9 cellular contexts compared by ENCODE assay signal in genomic region chr15:96336045-96336642, GRCh38. TPM values are rescaled to one million over a fixed set of nuclear protein-coding genes. Genes with fewer than 3 reads are reported as not detected.
DNase-seq lines count a peak whose midpoint lies in the region; ATAC-seq and TF ChIP-seq lines count a peak whose summit lies in the region.
"Had no signal": no experiment of that assay in that cellular context is flagged by ENCODE, and none has a peak within 500 bp of the region (broad histone marks: within the 10 kb centered on the region; RNA-seq: fewer than 3 reads in every experiment).

No MANE protein-coding gene starts in this region.

- H3K4me3 ChIP-seq in HUES6 (ENCODE audit: low read depth, low read length) (peak overlapping the region; percentile 1; the same call in 1 of the 2 replicates), liver (ENCODE audit: low read depth in 1 of 3, low read length in 3 of 3) (peak overlapping the region; percentile 73 to 92 (median 74)), thoracic aorta (peak overlapping the region; percentile 74)

- 4% methylated on average over 9 of the region's 9 CpGs for WGBS in liver

- H3K27ac Mint-ChIP-seq in brain = peak overlapping the region; percentile 87 to 100 (median 98)
- H3K27ac Mint-ChIP-seq in stimulated activated naive B cell treated with anti-CD40 and anti-IgM and Interleukin-4, amounts not matched to agents 10 μg/mL and 1 μg/mL and 100 μg/mL, for 72 hours = no peak overlapping the region

- no peak for TF ChIP-seq RAD21 in liver (IDR thresholded peaks at IDR 0.05)

- H3K9ac ChIP-seq in HUES6 (ENCODE audit: low read length) (no peak overlapping the region), liver (ENCODE audit: low read depth in 1 of 2, low read length in 2 of 2) (peak overlapping the region; percentile 67 to 91)

- TF ChIP-seq CTCF in brain (conservative IDR thresholded peaks at IDR 0.05) = no peak
- TF ChIP-seq CTCF in liver (IDR thresholded peaks at IDR 0.05; ENCODE audit: low read depth, low read length, missing input control) = no peak
- no peak for TF ChIP-seq CTCF in thoracic aorta (IDR thresholded peaks at IDR 0.05)

- H3K4me3 Mint-ChIP-seq in brain = peak overlapping the region; percentile 90 to 97 (median 94)
- no peak overlapping the region for H3K4me3 Mint-ChIP-seq in stimulated activated naive B cell treated with anti-CD40 and anti-IgM and Interleukin-4, amounts not matched to agents 10 μg/mL and 1 μg/mL and 100 μg/mL, for 72 hours

- no peak for DNase-seq in thoracic aorta (ENCODE audit: low spot score)
- DNase-seq in UCSD-AML1 (lab: John Stamatoyannopoulos, UW; ENCODE audit: unreplicated experiment) = no peak
- no peak for DNase-seq in hypothalamus (lab: John Stamatoyannopoulos, UW)
- no peak for DNase-seq in stimulated activated naive B cell treated with anti-CD40 and anti-IgM and Interleukin-4, amounts not matched to agents 10 μg/mL and 1 μg/mL and 100 μg/mL, for 72 hours
- DNase-seq: NCI-H774 had no signal

- no peak overlapping the region for H3K27ac ChIP-seq in HUES6 (ENCODE audit: low read depth, low read length)
- peak overlapping the region; percentile 90 to 94 for H3K27ac ChIP-seq in liver (ENCODE audit: low read depth in 1 of 2, low read length in 2 of 2)
- H3K27ac ChIP-seq in thoracic aorta = peak overlapping the region; percentile 94 to 95

- H3K9me3 Mint-ChIP-seq in brain = peaks cover 0 to 9% (median 0%) of the 10 kb centered on the region in 5 experiments
- H3K9me3 Mint-ChIP-seq in stimulated activated naive B cell treated with anti-CD40 and anti-IgM and Interleukin-4, amounts not matched to agents 10 μg/mL and 1 μg/mL and 100 μg/mL, for 72 hours = peaks cover 0 to 3% of the 10 kb centered on the region in 2 donors

- H3K27me3 ChIP-seq in HUES6 (ENCODE audit: control insufficient read depth, insufficient read depth, low read length) (peaks cover 97% of the 10 kb centered on the region), liver (ENCODE audit: control insufficient read depth in 4 of 4, insufficient read depth in 4 of 4, low read length in 3 of 4) (no peaks in the 10 kb centered on the region), thoracic aorta (replicated peaks; ENCODE audit: insufficient read depth) (no peaks in the 10 kb centered on the region)

- H3K9me3 ChIP-seq in HUES6 (ENCODE audit: control insufficient read depth, insufficient read depth, low read depth, low read length) = no peaks in the 10 kb centered on the region
- H3K9me3 ChIP-seq in liver (ENCODE audit: control insufficient read depth in 4 of 4, low read length in 3 of 4) = no peaks in the 10 kb centered on the region
- no peaks in the 10 kb centered on the region for H3K9me3 ChIP-seq in thoracic aorta

- no peak for ATAC-seq in thoracic aorta (ENCODE audit: insufficient number of reproducible peaks, low FRiP score, low read depth)
- ATAC-seq in HG03025 (IDR thresholded peaks at IDR 0.05; ENCODE audit: low FRiP score, unreplicated experiment) = no peak
- no peak for ATAC-seq in stimulated activated naive B cell treated with anti-CD40 and anti-IgM and Interleukin-4, amounts not matched to agents 10 μg/mL and 1 μg/mL and 100 μg/mL, for 72 hours (replicated peaks)

- peaks cover 51% of the 10 kb centered on the region for H3K27me3 Mint-ChIP-seq in brain
- peaks cover 65 to 78% of the 10 kb centered on the region in 2 donors for H3K27me3 Mint-ChIP-seq in stimulated activated naive B cell treated with anti-CD40 and anti-IgM and Interleukin-4, amounts not matched to agents 10 μg/mL and 1 μg/mL and 100 μg/mL, for 72 hours

- no peaks in the 10 kb centered on the region for H3K36me3 ChIP-seq in HUES6 (ENCODE audit: control insufficient read depth, insufficient read depth, low read length)
- H3K36me3 ChIP-seq in liver (ENCODE audit: control insufficient read depth in 4 of 4, insufficient read depth in 3 of 4, low read depth in 1 of 4, low read length in 3 of 4) = peaks cover 0 to 5% (median 0%) of the 10 kb centered on the region in 4 donors
- peaks cover 6% of the 10 kb centered on the region for H3K36me3 ChIP-seq in thoracic aorta

- H3K4me1 ChIP-seq in HUES6 (ENCODE audit: control insufficient read depth, insufficient read depth, low read length) (peaks cover 63% of the 10 kb centered on the region), liver (ENCODE audit: control insufficient read depth in 4 of 4, insufficient read depth in 4 of 4, low read length in 3 of 4) (peaks cover 3 to 36% (median 28%) of the 10 kb centered on the region in 4 donors), thoracic aorta (ENCODE audit: control insufficient read depth in 1 of 2, low read depth in 2 of 2) (peaks cover 0 to 8% of the 10 kb centered on the region in 2 donors)

- peaks cover 86% of the 10 kb centered on the region for H3K36me3 Mint-ChIP-seq in brain
- H3K36me3 Mint-ChIP-seq in stimulated activated naive B cell treated with anti-CD40 and anti-IgM and Interleukin-4, amounts not matched to agents 10 μg/mL and 1 μg/mL and 100 μg/mL, for 72 hours = peaks cover 3 to 4% of the 10 kb centered on the region in 2 donors

- H3K4me1 Mint-ChIP-seq in brain = peaks cover 46% of the 10 kb centered on the region
- peaks cover 4 to 18% of the 10 kb centered on the region in 2 donors for H3K4me1 Mint-ChIP-seq in stimulated activated naive B cell treated with anti-CD40 and anti-IgM and Interleukin-4, amounts not matched to agents 10 μg/mL and 1 μg/mL and 100 μg/mL, for 72 hours

TF ChIP-seq in liver, 16 proteins besides CTCF, POLR2A, EP300 and RAD21:
- TF ChIP-seq, protein P1, sequence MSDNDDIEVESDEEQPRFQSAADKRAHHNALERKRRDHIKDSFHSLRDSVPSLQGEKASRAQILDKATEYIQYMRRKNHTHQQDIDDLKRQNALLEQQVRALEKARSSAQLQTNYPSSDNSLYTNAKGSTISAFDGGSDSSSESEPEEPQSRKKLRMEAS (IDR thresholded peaks at IDR 0.05) = no peak
- TF ChIP-seq JUND (IDR thresholded peaks at IDR 0.05) (no peak), TAF1 (conservative IDR thresholded peaks at IDR 0.05) (no peak), NR2F2 (IDR thresholded peaks at IDR 0.05) (no peak), SP1 (IDR thresholded peaks at IDR 0.05) (no peak), FOXA1 (IDR thresholded peaks at IDR 0.05) (no peak), GABPA (IDR thresholded peaks at IDR 0.05 in 1 of 2, conservative IDR thresholded peaks at IDR 0.05 in 1 of 2) (no peak), HNF4A (conservative IDR thresholded peaks at IDR 0.05) (no peak), FOXA2 (IDR thresholded peaks at IDR 0.05) (no peak), EGR1 (IDR thresholded peaks at IDR 0.05; ENCODE audit: low read depth in 2 of 2) (no peak), RXRA (IDR thresholded peaks at IDR 0.05) (no peak), HNF4G (IDR thresholded peaks at IDR 0.05) (no peak), YY1 (IDR thresholded peaks at IDR 0.05) (no peak)
- TF ChIP-seq, protein P2, sequence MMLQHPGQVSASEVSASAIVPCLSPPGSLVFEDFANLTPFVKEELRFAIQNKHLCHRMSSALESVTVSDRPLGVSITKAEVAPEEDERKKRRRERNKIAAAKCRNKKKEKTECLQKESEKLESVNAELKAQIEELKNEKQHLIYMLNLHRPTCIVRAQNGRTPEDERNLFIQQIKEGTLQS (IDR thresholded peaks at IDR 0.05) = no peak
- TF ChIP-seq, protein P3, sequence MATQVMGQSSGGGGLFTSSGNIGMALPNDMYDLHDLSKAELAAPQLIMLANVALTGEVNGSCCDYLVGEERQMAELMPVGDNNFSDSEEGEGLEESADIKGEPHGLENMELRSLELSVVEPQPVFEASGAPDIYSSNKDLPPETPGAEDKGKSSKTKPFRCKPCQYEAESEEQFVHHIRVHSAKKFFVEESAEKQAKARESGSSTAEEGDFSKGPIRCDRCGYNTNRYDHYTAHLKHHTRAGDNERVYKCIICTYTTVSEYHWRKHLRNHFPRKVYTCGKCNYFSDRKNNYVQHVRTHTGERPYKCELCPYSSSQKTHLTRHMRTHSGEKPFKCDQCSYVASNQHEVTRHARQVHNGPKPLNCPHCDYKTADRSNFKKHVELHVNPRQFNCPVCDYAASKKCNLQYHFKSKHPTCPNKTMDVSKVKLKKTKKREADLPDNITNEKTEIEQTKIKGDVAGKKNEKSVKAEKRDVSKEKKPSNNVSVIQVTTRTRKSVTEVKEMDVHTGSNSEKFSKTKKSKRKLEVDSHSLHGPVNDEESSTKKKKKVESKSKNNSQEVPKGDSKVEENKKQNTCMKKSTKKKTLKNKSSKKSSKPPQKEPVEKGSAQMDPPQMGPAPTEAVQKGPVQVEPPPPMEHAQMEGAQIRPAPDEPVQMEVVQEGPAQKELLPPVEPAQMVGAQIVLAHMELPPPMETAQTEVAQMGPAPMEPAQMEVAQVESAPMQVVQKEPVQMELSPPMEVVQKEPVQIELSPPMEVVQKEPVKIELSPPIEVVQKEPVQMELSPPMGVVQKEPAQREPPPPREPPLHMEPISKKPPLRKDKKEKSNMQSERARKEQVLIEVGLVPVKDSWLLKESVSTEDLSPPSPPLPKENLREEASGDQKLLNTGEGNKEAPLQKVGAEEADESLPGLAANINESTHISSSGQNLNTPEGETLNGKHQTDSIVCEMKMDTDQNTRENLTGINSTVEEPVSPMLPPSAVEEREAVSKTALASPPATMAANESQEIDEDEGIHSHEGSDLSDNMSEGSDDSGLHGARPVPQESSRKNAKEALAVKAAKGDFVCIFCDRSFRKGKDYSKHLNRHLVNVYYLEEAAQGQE (IDR thresholded peaks at IDR 0.05) = no peak
- TF ChIP-seq, protein P4, sequence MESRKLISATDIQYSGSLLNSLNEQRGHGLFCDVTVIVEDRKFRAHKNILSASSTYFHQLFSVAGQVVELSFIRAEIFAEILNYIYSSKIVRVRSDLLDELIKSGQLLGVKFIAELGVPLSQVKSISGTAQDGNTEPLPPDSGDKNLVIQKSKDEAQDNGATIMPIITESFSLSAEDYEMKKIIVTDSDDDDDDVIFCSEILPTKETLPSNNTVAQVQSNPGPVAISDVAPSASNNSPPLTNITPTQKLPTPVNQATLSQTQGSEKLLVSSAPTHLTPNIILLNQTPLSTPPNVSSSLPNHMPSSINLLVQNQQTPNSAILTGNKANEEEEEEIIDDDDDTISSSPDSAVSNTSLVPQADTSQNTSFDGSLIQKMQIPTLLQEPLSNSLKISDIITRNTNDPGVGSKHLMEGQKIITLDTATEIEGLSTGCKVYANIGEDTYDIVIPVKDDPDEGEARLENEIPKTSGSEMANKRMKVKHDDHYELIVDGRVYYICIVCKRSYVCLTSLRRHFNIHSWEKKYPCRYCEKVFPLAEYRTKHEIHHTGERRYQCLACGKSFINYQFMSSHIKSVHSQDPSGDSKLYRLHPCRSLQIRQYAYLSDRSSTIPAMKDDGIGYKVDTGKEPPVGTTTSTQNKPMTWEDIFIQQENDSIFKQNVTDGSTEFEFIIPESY (IDR thresholded peaks at IDR 0.05) = no peak

RNA-seq across cellular contexts. Expression of gene NR2F2, which starts 5.6 kb away (rescaled TPM):
- polyA plus RNA-seq in brain (ENCODE audit: insufficient read depth, low read depth, low replicate concordance) (60.4 TPM), liver (10 to 100 TPM; 12.0 to 22.4 TPM)
- total RNA-seq in liver (1 to 10 TPM; 5.9 to 6.4 TPM), thoracic aorta (10 to 100 TPM; 31.8 to 49.8 TPM)

Comparison
In these comparisons a context has a peak if more than half of its experiments do, and no peak if none do; other contexts are left out.
1. H3K4me3 ChIP-seq: peak in every context shown above with its lines; median percentile 74 in liver; 74 in thoracic aorta; 1 in HUES6.
2. H3K4me3 Mint-ChIP-seq: peak in brain (5 of 5); none in stimulated activated naive B cell treated with anti-CD40 and anti-IgM and Interleukin-4, amounts not matched to agents 10 μg/mL and 1 μg/mL and 100 μg/mL, for 72 hours (0 of 2).
3. RNA of gene NR2F2, which starts 5.6 kb away (total RNA-seq): 31.8 to 49.8 TPM in thoracic aorta; 5.9 to 6.4 TPM in liver; every median in the first group is over 4 times any median in the second.